Comparison of ENCODE assay signal across 15 cellular contexts in genomic region chr13:49551245-49551644, GRCh38. TPM values are rescaled to one million over a fixed set of nuclear protein-coding genes. Genes with fewer than 3 reads are reported as not detected.
DNase-seq lines count a peak whose midpoint lies in the region; ATAC-seq and TF ChIP-seq lines count a peak whose summit lies in the region.
"Had no signal": no experiment of that assay in that cellular context is flagged by ENCODE, and none has a peak within 500 bp of the region (broad histone marks: within the 10 kb centered on the region; RNA-seq: fewer than 3 reads in every experiment).

No MANE protein-coding gene starts in this region.

- no peaks in the 10 kb centered on the region for H3K27me3 ChIP-seq in colonic mucosa

- H3K4me1 Mint-ChIP-seq in dendritic cell treated with granulocyte-macrophage colony-stimulating factor and Interleukin-4, amounts not matched to agents 40 ng/mL and 50 ng/mL, for 4 days (ENCODE audit: low read depth): peaks cover 43% of the 10 kb centered on the region

- no peaks in the 10 kb centered on the region for H3K36me3 ChIP-seq in colonic mucosa

- peak; percentile 44 for ATAC-seq in sciatic nerve
- ATAC-seq: K562, Right ventricle myocardium inferior had no signal

- H3K4me1 ChIP-seq in colonic mucosa: no peaks in the 10 kb centered on the region

- DNase-seq in CD1c-positive myeloid dendritic cell (ENCODE audit: extremely low spot score): peak; percentile 32
- DNase-seq in MV-4-11 (lab: John Stamatoyannopoulos, UW): peak; percentile 84
- no peak for DNase-seq in sciatic nerve (ENCODE audit: low spot score)
- no peak for DNase-seq in SIG-M5 treated with dmso at 0.1 percent for 504 hours (lab: John Stamatoyannopoulos, UW; ENCODE audit: unreplicated experiment)
- no peak for DNase-seq in NCI-H146 (lab: John Stamatoyannopoulos, UW)
- DNase-seq in colonic mucosa: no peak
- DNase-seq: C1 segment of cervical spinal cord, DMS79 treated with DMSO at 0.1 percent for 48 hours, NCI-H187 treated with DMSO at 0.1 percent for 48 hours, NCI-H226, NCI-H524 treated with DMSO at 0.1 percent for 48 hours had no signal

- intact Hi-C loops in dendritic cell treated with granulocyte-macrophage colony-stimulating factor and Interleukin-4, amounts not matched to agents 40 ng/mL and 50 ng/mL, for 4 days (cut with micrococcal nuclease): loop anchor here (5.0 kb wide), 1 partner anchor 54 kb away; the partner anchor contains the start of gene PHF11
- intact Hi-C loops in sciatic nerve (cut with DNase I): no loop called here
- intact Hi-C loops in colonic mucosa (cut with DNase I): no loop called here

- no peaks in the 10 kb centered on the region for H3K27me3 Mint-ChIP-seq in dendritic cell treated with granulocyte-macrophage colony-stimulating factor and Interleukin-4, amounts not matched to agents 40 ng/mL and 50 ng/mL, for 4 days

- peak overlapping the region; percentile 58 for H3K4me3 Mint-ChIP-seq in dendritic cell treated with granulocyte-macrophage colony-stimulating factor and Interleukin-4, amounts not matched to agents 40 ng/mL and 50 ng/mL, for 4 days

- H3K9me3 ChIP-seq in colonic mucosa: no peaks in the 10 kb centered on the region

- peak overlapping the region; percentile 93 for H3K27ac Mint-ChIP-seq in dendritic cell treated with granulocyte-macrophage colony-stimulating factor and Interleukin-4, amounts not matched to agents 40 ng/mL and 50 ng/mL, for 4 days

- H3K9me3 Mint-ChIP-seq in dendritic cell treated with granulocyte-macrophage colony-stimulating factor and Interleukin-4, amounts not matched to agents 40 ng/mL and 50 ng/mL, for 4 days: no peaks in the 10 kb centered on the region

- no peak overlapping the region for H3K27ac ChIP-seq in colonic mucosa
- H3K27ac ChIP-seq: SK-N-MC had no signal

- peaks cover 84% of the 10 kb centered on the region for H3K36me3 Mint-ChIP-seq in dendritic cell treated with granulocyte-macrophage colony-stimulating factor and Interleukin-4, amounts not matched to agents 40 ng/mL and 50 ng/mL, for 4 days (ENCODE audit: low read depth)

- no peak overlapping the region for H3K4me3 ChIP-seq in colonic mucosa
- H3K4me3 ChIP-seq: K562, SK-N-MC had no signal

- no peak for TF ChIP-seq CTCF in colonic mucosa (IDR thresholded peaks at IDR 0.05)

- H3K9ac ChIP-seq in colonic mucosa (ENCODE audit: low read depth in 2 of 2, low read length in 2 of 2): no peak overlapping the region

RNA-seq across cellular contexts. Expression of gene RCBTB1, which starts 34.1 kb away (rescaled TPM):
- 18.9 TPM for total RNA-seq in sciatic nerve
- 1 to 10 TPM; 6.2 to 7.5 TPM for total RNA-seq in colonic mucosa

RNA-seq across cellular contexts. Expression of gene PHF11, which starts 55.5 kb away (rescaled TPM):
- total RNA-seq in sciatic nerve (55.2 TPM), colonic mucosa (10 to 100 TPM; 20.3 to 24.1 TPM)

Comparison
In these comparisons a context has a peak if more than half of its experiments do, and no peak if none do; other contexts are left out.
1. DNase-seq: peak in CD1c-positive myeloid dendritic cell (single experiment) and MV-4-11 (single experiment); none in sciatic nerve (single experiment), SIG-M5 treated with dmso at 0.1 percent for 504 hours (single experiment), NCI-H146 (single experiment) and colonic mucosa (single experiment).